Comparison of ENCODE assay signal across 1 cellular context in genomic region chr10:78149193-78149592, GRCh38.
TF ChIP-seq lines count a peak whose summit lies in the region.

No MANE protein-coding gene starts in this region.

TF ChIP-seq in IMR-90, 13 proteins besides CTCF, POLR2A, EP300 and RAD21 (continued from another document):
- TF ChIP-seq USF2 (IDR thresholded peaks at IDR 0.05; ENCODE audit: low read depth, low read length) (no peak), MXI1 (IDR thresholded peaks at IDR 0.05; ENCODE audit: borderline replicate concordance, low read depth, low read length) (no peak), RCOR1 (IDR thresholded peaks at IDR 0.05; ENCODE audit: insufficient replicate concordance, low read length) (no peak), SMC3 (IDR thresholded peaks at IDR 0.05; ENCODE audit: low read depth, low read length) (no peak)
